ENCODE assay signal across 12 cellular contexts in the genomic region with DNA sequence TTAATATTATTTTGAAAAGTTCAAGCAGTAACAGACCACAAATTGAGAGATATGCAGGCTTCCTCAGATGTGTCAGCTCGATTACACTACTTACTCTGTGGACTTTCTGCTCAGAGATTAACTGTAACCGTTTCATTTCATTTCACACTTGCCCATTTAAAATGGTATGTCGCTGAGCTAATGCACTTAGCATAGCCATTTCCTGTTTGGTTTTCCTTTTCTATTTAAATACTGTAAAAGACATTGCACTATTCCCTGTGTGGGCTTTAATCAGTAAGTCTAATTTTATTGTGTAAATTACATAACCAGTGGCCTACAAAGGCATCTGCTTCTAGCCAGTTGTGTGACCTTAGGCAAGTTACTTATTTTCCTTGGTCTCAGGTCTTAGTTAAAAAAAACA.
DNase-seq lines count a peak whose midpoint lies in the region; ATAC-seq, FAIRE-seq and TF ChIP-seq lines count a peak whose summit lies in the region.
"Had no signal": no experiment of that assay in that cellular context is flagged by ENCODE, and none has a peak within 500 bp of the region (broad histone marks: within the 10 kb centered on the region; RNA-seq: fewer than 3 reads in every experiment).

No MANE protein-coding gene starts in this region.

- H3K9me3 ChIP-seq in skeletal muscle tissue (ENCODE audit: control insufficient read depth in 3 of 3, low read length in 3 of 3) (no peaks in the 10 kb centered on the region), tibial nerve (no peaks in the 10 kb centered on the region)
- H3K9me3 ChIP-seq: body of pancreas had no signal

- TF ChIP-seq CTCF in GM13977 (IDR thresholded peaks at IDR 0.05; ENCODE audit: extremely low read depth, insufficient read depth, missing control alignments) = no peak
- no peak for TF ChIP-seq CTCF in tibial nerve (IDR thresholded peaks at IDR 0.05)

- H3K4me1 ChIP-seq in skeletal muscle tissue (ENCODE audit: control insufficient read depth in 3 of 3, insufficient read depth in 3 of 3, low read length in 3 of 3) (peaks cover 14 to 16% (median 16%) of the 10 kb centered on the region in 3 donors), tibial nerve (peaks cover 0 to 53% (median 9%) of the 10 kb centered on the region in 4 donors)

- H3K27ac ChIP-seq in skeletal muscle tissue (ENCODE audit: low read depth, low read length) (peak overlapping the region; percentile 56), tibial nerve (peak overlapping the region in 2 of 4 donors; percentile 31 to 60)
- H3K27ac ChIP-seq: body of pancreas had no signal

- TF ChIP-seq EP300 in tibial nerve (IDR thresholded peaks at IDR 0.05) = no peak

- peak; percentile 4 for DNase-seq in GM13977 (ENCODE audit: low spot score)
- peak; percentile 7 for DNase-seq in RPMI7951 (ENCODE audit: low read depth)
- DNase-seq in Right ventricle myocardium superior = no peak
- no peak for DNase-seq in tibial nerve (ENCODE audit: low spot score in 2 of 2)
- no peak for DNase-seq in HTR-8/SVneo (ENCODE audit: insufficient read length, low spot score)
- DNase-seq: body of pancreas; NCI-H187 treated with DMSO at 0.1 percent for 48 hours; stimulated activated CD4-positive, alpha-beta T cell treated with anti-CD3 and anti-CD28 coated beads, Interleukin-4, amount 100 ng/mL, for 1 hour; T1000 had no signal

- peak overlapping the region; percentile 5 to 51 (median 20) for H3K9ac ChIP-seq in skeletal muscle tissue (ENCODE audit: low read depth in 1 of 3, low read length in 3 of 3)

- WGBS in tibial nerve, 2 donors = 20 to 27% methylated on average over 3 of the region's 3 CpGs

- in situ Hi-C loops in GM13977 (cut with MboI; ENCODE audit: low pct_unique_long_range_greater_than_20kb, low sequenced_read_pairs, unreplicated experiment) = no loop called here

- no peaks in the 10 kb centered on the region for H3K36me3 ChIP-seq in skeletal muscle tissue (ENCODE audit: control insufficient read depth in 3 of 3, insufficient read depth in 3 of 3, low read length in 3 of 3)
- H3K36me3 ChIP-seq in tibial nerve = no peaks in the 10 kb centered on the region

- ATAC-seq in Right ventricle myocardium superior (ENCODE audit: poor library complexity) = peak; percentile 58
- no peak for ATAC-seq in HG03457 (IDR thresholded peaks at IDR 0.05; ENCODE audit: unreplicated experiment)
- no peak for ATAC-seq in HG02763 (IDR thresholded peaks at IDR 0.05; ENCODE audit: unreplicated experiment)
- ATAC-seq: body of pancreas had no signal

- H3K27me3 ChIP-seq in skeletal muscle tissue (ENCODE audit: control insufficient read depth in 3 of 3, insufficient read depth in 3 of 3, low read length in 3 of 3) = no peaks in the 10 kb centered on the region
- H3K27me3 ChIP-seq in tibial nerve = no peaks in the 10 kb centered on the region
- H3K27me3 ChIP-seq: body of pancreas had no signal

- FAIRE-seq in HTR-8/SVneo (lab: Jason Lieb, UNC) = no peak

- TF ChIP-seq POLR2A in tibial nerve (IDR thresholded peaks at IDR 0.05) = no peak

- intact Hi-C loops in Right ventricle myocardium superior (cut with DNase I) = no loop called here

- peak overlapping the region in 1 of 3 donors; percentile 4 for H3K4me3 ChIP-seq in skeletal muscle tissue (ENCODE audit: low read length in 3 of 3)
- no peak overlapping the region for H3K4me3 ChIP-seq in tibial nerve
- H3K4me3 ChIP-seq: body of pancreas had no signal

Comparison
In these comparisons a context has a peak if more than half of its experiments do, and no peak if none do; other contexts are left out.
1. DNase-seq: peak in GM13977 (single experiment) and RPMI7951 (single experiment); none in Right ventricle myocardium superior (single experiment), tibial nerve (0 of 2) and HTR-8/SVneo (single experiment).